8 cellular contexts compared by ENCODE assay signal in genomic region chr15:100627789-100628395, GRCh38. TPM values are rescaled to one million over a fixed set of nuclear protein-coding genes. Genes with fewer than 3 reads are reported as not detected.
DNase-seq lines count a peak whose midpoint lies in the region; ATAC-seq and TF ChIP-seq lines count a peak whose summit lies in the region.

No MANE protein-coding gene starts in this region.

- 28% methylated on average over 6 of the region's 6 CpGs for WGBS in suprapubic skin

- no peak overlapping the region for H3K4me3 ChIP-seq in Panc1 (ENCODE audit: low read depth in 2 of 2, low read length in 2 of 2)
- no peak overlapping the region for H3K4me3 ChIP-seq in neutrophil (ENCODE audit: low read depth in 1 of 2, low read length in 1 of 2)
- no peak overlapping the region for H3K4me3 ChIP-seq in suprapubic skin

- peaks cover 6% of the 10 kb centered on the region; the same call in 1 of the 2 replicates for H3K36me3 ChIP-seq in Panc1 (ENCODE audit: control insufficient read depth, insufficient read depth, low read length)
- H3K36me3 ChIP-seq in neutrophil, result peaks cover 38% of the 10 kb centered on the region
- peaks cover 23% of the 10 kb centered on the region for H3K36me3 ChIP-seq in suprapubic skin

- TF ChIP-seq CTCF in Panc1 (IDR thresholded peaks at IDR 0.05) (peak; percentile 87), neutrophil (IDR thresholded peaks at IDR 0.05) (peak; percentile 90), suprapubic skin (IDR thresholded peaks at IDR 0.05) (peak; percentile 61 to 85)

- H3K4me1 ChIP-seq in Panc1 (ENCODE audit: control insufficient read depth, insufficient read depth, low read length) (no peaks in the 10 kb centered on the region; the same call in 1 of the 2 replicates), neutrophil (ENCODE audit: control insufficient read depth in 1 of 2, insufficient read depth in 1 of 2, low read depth in 1 of 2, low read length in 1 of 2) (no peaks in the 10 kb centered on the region), suprapubic skin (no peaks in the 10 kb centered on the region)

- TF ChIP-seq POLR2A in suprapubic skin (IDR thresholded peaks at IDR 0.05), result no peak

- H3K27me3 ChIP-seq in Panc1 (ENCODE audit: control insufficient read depth, insufficient read depth, low read length), result no peaks in the 10 kb centered on the region
- H3K27me3 ChIP-seq in neutrophil, result no peaks in the 10 kb centered on the region
- H3K27me3 ChIP-seq in suprapubic skin, result no peaks in the 10 kb centered on the region

- POLR2A ChIA-PET in Panc1 (lab: Charles Lee), result no interaction called here

- no peak for TF ChIP-seq EP300 in suprapubic skin (IDR thresholded peaks at IDR 0.05)

- H3K9me3 ChIP-seq in Panc1 (ENCODE audit: control insufficient read depth, insufficient read depth, low read depth, low read length) (no peaks in the 10 kb centered on the region), neutrophil (no peaks in the 10 kb centered on the region), suprapubic skin (no peaks in the 10 kb centered on the region)

- ATAC-seq in GM21423 (IDR thresholded peaks at IDR 0.05; ENCODE audit: unreplicated experiment) (peak; percentile 82), Panc1 (peak; percentile 95)

- no TSS peak for BruUV-seq in Panc1 (replicated peaks; lab: Mats Ljungman, UMichigan)

- H3K27ac ChIP-seq in Panc1 (ENCODE audit: low read length), result peak overlapping the region; percentile 41; the same call in 1 of the 2 replicates
- H3K27ac ChIP-seq in neutrophil, result no peak overlapping the region
- H3K27ac ChIP-seq in suprapubic skin, result no peak overlapping the region

- intact Hi-C loops in Panc1 (cut with micrococcal nuclease; ENCODE audit: unreplicated experiment), result loop anchor here (1.0 to 5.0 kb wide), 2 partner anchors 245 to 379 kb away; no protein-coding TSS in a partner anchor

- in situ Hi-C loops in Panc1 (cut with HindIII; ENCODE audit: low pct_unique_long_range_greater_than_20kb, low sequenced_read_pairs), result no loop called here

- DNase-seq in DMS 273 (lab: John Stamatoyannopoulos, UW; ENCODE audit: unreplicated experiment) (peak; percentile 68), HuH-7.5 (ENCODE audit: low spot score) (peak; percentile 51), Panc1 (ENCODE audit: low read depth, low spot score) (peak; percentile 75), fibroblast of peridontal ligament (ENCODE audit: extremely low read depth) (peak; percentile 92), suprapubic skin (ENCODE audit: low spot score in 2 of 2) (no peak)
- peak; percentile 54 to 65 for DNase-seq in activated T-cell treated with anti-CD3 and anti-CD28 coated beads, Interleukin-2, amount 50 U/mL, for 48 hours

- CTCF ChIA-PET in Panc1 (lab: Charles Lee), result no interaction called here

RNA-seq across cellular contexts. Expression of gene ASB7, which starts 25.5 kb away (rescaled TPM):
- 18.1 TPM for total RNA-seq in Panc1 (2021; ENCODE audit: unreplicated experiment)
- 11.3 TPM for polyA plus RNA-seq in Panc1 (2012; ENCODE audit: insufficient read length)
- total RNA-seq in suprapubic skin, result 10 to 100 TPM in 2 of 4 donors, 1 to 10 TPM in 2; 8.2 to 13.4 (median 10.8) TPM

RNA-seq across cellular contexts. Expression of gene LINS1, which starts 25.9 kb away (rescaled TPM):
- total RNA-seq in Panc1 (2021; ENCODE audit: unreplicated experiment) (13.6 TPM), suprapubic skin (10 to 100 TPM; 17.6 to 25.2 (median 20.7) TPM)
- polyA plus RNA-seq in Panc1 (2012; ENCODE audit: insufficient read length), result 5.0 TPM

Comparison
In these comparisons a context has a peak if more than half of its experiments do, and no peak if none do; other contexts are left out.
1. DNase-seq: peak in DMS 273 (single experiment), HuH-7.5 (single experiment), Panc1 (single experiment), activated T-cell treated with anti-CD3 and anti-CD28 coated beads, Interleukin-2, amount 50 U/mL, for 48 hours (2 of 2) and fibroblast of peridontal ligament (single experiment); none in suprapubic skin (0 of 2).
2. Peak in every context shown above with its lines, with median percentiles within 50 percentile points of each other: CTCF ChIP-seq.